8 cellular contexts compared by ENCODE assay signal in the genomic region with DNA sequence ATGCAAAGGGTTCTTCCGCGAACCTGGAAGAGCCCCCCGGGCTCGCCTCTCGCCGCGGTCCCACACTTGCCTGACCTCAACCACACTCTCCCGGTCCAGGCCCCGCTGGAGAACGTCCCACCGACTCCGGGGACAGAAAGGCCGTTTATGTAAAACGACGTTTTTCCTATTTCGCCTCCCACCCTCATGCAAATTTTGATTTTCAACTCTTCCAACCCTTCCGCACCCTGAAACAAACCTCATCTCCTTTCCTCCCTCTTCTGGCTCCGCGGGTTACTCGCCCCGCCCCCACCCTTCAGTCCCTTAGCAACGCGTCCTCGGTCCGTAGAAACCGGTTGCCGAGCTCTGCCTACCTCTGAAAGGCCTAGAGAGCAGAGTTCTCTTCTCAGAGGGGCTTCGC. TPM values are rescaled to one million over a fixed set of nuclear protein-coding genes. Genes with fewer than 3 reads are reported as not detected.
DNase-seq lines count a peak whose midpoint lies in the region; ATAC-seq, FAIRE-seq and TF ChIP-seq lines count a peak whose summit lies in the region.

A gene (minus strand): TSS at position 279 of the 400 bp plus-strand sequence. CDS start 7,730 bp downstream, outside the sequence.

- no peak within 1 kb of the TSS for H3K27ac ChIP-seq in RWPE1

- H3K27ac Mint-ChIP-seq in activated naive CD4-positive, alpha-beta T cell treated with anti-CD3 and anti-CD28 coated beads, Interleukin-2, amount 10 ng/mL, durations not matched to agents 7 days and 5 days = no peak within 1 kb of the TSS

- DNase-seq in GM12892 (ENCODE audit: insufficient read length) (no peak), left cardiac atrium (peak; percentile 21), retina (peak; percentile 82), RWPE1 (ENCODE audit: low spot score) (no peak)
- peak; percentile 44 for DNase-seq in activated naive CD4-positive, alpha-beta T cell treated with anti-CD3 and anti-CD28 coated beads, Interleukin-2, amount 10 ng/mL, durations not matched to agents 7 days and 5 days

- intact Hi-C loops in left cardiac atrium (cut with DNase I) = no loop called here

- peaks cover 5% of the 10 kb centered on the region for H3K27me3 Mint-ChIP-seq in activated naive CD4-positive, alpha-beta T cell treated with anti-CD3 and anti-CD28 coated beads, Interleukin-2, amount 10 ng/mL, durations not matched to agents 7 days and 5 days

- POLR2A ChIA-PET in RWPE1 (lab: Yijun Ruan, JAX; ENCODE audit: low non-redundant PET) = no interaction called here

- H3K9me3 Mint-ChIP-seq in activated naive CD4-positive, alpha-beta T cell treated with anti-CD3 and anti-CD28 coated beads, Interleukin-2, amount 10 ng/mL, durations not matched to agents 7 days and 5 days = no peaks in the 10 kb centered on the region

- peak within 1 kb of the TSS; percentile 63 for H3K4me3 Mint-ChIP-seq in activated naive CD4-positive, alpha-beta T cell treated with anti-CD3 and anti-CD28 coated beads, Interleukin-2, amount 10 ng/mL, durations not matched to agents 7 days and 5 days

- ATAC-seq in left cardiac atrium = peak; percentile 75 to 78
- no peak for ATAC-seq in GM18907 (IDR thresholded peaks at IDR 0.05; ENCODE audit: unreplicated experiment)
- ATAC-seq in GM19328 (IDR thresholded peaks at IDR 0.05; ENCODE audit: unreplicated experiment) = no peak
- no peak for ATAC-seq in HG03175 (IDR thresholded peaks at IDR 0.05; ENCODE audit: unreplicated experiment)

- no peak for TF ChIP-seq CTCF in RWPE1 (conservative IDR thresholded peaks at IDR 0.05; ENCODE audit: low read depth)

- TF ChIP-seq POLR2A in GM12892 (IDR thresholded peaks at IDR 0.05; ENCODE audit: low read depth, low read length) = no peak

- CTCF ChIA-PET in activated naive CD4-positive, alpha-beta T cell treated with anti-CD3 and anti-CD28 coated beads, Interleukin-2, amount 10 ng/mL, durations not matched to agents 7 days and 5 days (lab: Charles Lee) = interaction anchor here (0.6 to 1.6 kb wide), 4 partner anchors 9 to 79 kb away, joined by 3 read pairs; no protein-coding TSS in a partner anchor
- CTCF ChIA-PET in RWPE1 (lab: Yijun Ruan, JAX) = no interaction called here

- peak; percentile 63 for FAIRE-seq in GM12892 (lab: Jason Lieb, UNC)

- peaks cover 8% of the 10 kb centered on the region for H3K4me1 Mint-ChIP-seq in activated naive CD4-positive, alpha-beta T cell treated with anti-CD3 and anti-CD28 coated beads, Interleukin-2, amount 10 ng/mL, durations not matched to agents 7 days and 5 days

- H3K36me3 Mint-ChIP-seq in activated naive CD4-positive, alpha-beta T cell treated with anti-CD3 and anti-CD28 coated beads, Interleukin-2, amount 10 ng/mL, durations not matched to agents 7 days and 5 days = no peaks in the 10 kb centered on the region

RNA-seq across cellular contexts. Expression of the gene that starts here (rescaled TPM):
- polyA plus RNA-seq in GM12892 (2012; ENCODE audit: missing spikeins) = not detected
- not detected for total RNA-seq in left cardiac atrium

Comparison
In these comparisons a context has a peak if more than half of its experiments do, and no peak if none do; other contexts are left out.
1. Peak in DNase-seq and ATAC-seq in left cardiac atrium; RNA of the gene not detected or under 1 TPM.
2. DNase-seq: peak in activated naive CD4-positive, alpha-beta T cell treated with anti-CD3 and anti-CD28 coated beads, Interleukin-2, amount 10 ng/mL, durations not matched to agents 7 days and 5 days (single experiment) and retina (single experiment); none in GM12892 (single experiment) and RWPE1 (single experiment).